In genomic region chr3:181176610-181177009, GRCh38 we compare ENCODE assay signal across 1 cellular context.
TF ChIP-seq lines count a peak whose summit lies in the region.

No MANE protein-coding gene starts in this region.

TF ChIP-seq in IMR-90, 13 proteins besides CTCF, POLR2A, EP300 and RAD21 (continued from another document):
- TF ChIP-seq MAFK (IDR thresholded peaks at IDR 0.05; ENCODE audit: low read depth, low read length), result no peak
TF ChIP-seq in IMR-90: peak in this region for 0.
